10 cellular contexts compared by ENCODE assay signal in genomic region chr3:52216585-52217408, GRCh38. TPM values are rescaled to one million over a fixed set of nuclear protein-coding genes. Genes with fewer than 3 reads are reported as not detected.
DNase-seq lines count a peak whose midpoint lies in the region; ATAC-seq and TF ChIP-seq lines count a peak whose summit lies in the region.
"Had no signal": no experiment of that assay in that cellular context is flagged by ENCODE, and none has a peak within 500 bp of the region (broad histone marks: within the 10 kb centered on the region; RNA-seq: fewer than 3 reads in every experiment).

No MANE protein-coding gene starts in this region.

- no peaks in the 10 kb centered on the region for H3K9me2 ChIP-seq in hepatocyte (replicated peaks; ENCODE audit: insufficient read depth)

- H4K20me1 ChIP-seq in hepatocyte (ENCODE audit: insufficient read depth, poor library complexity, severe bottlenecking) = no peaks in the 10 kb centered on the region

- H3K9me3 ChIP-seq in hepatocyte (ENCODE audit: low read depth) = no peaks in the 10 kb centered on the region

- no peaks in the 10 kb centered on the region for H3K79me2 ChIP-seq in hepatocyte

- H3K27ac ChIP-seq in RWPE1 = peak overlapping the region; percentile 93
- peak overlapping the region; percentile 55 for H3K27ac ChIP-seq in hepatocyte

- POLR2A ChIA-PET in RWPE1 (lab: Yijun Ruan, JAX; ENCODE audit: low non-redundant PET) (interaction anchor here (0.6 to 1.0 kb wide), 2 partner anchors 62 to 64 kb away, joined by 3 read pairs; partner anchors contain the start of gene WDR82), HEK293T (lab: Yijun Ruan, JAX) (no interaction called here)

- ATAC-seq in HG02763 (IDR thresholded peaks at IDR 0.05; ENCODE audit: unreplicated experiment) (no peak), GM21737 (IDR thresholded peaks at IDR 0.05; ENCODE audit: unreplicated experiment) (no peak)

- DNase-seq in Daoy (ENCODE audit: low read depth) (peak; percentile 94), RWPE1 (ENCODE audit: low spot score) (peak; percentile 92), amniotic epithelial cell (ENCODE audit: low read depth) (peak; percentile 88), hepatocyte (ENCODE audit: low spot score) (peak; percentile 61), HEK293T (ENCODE audit: extremely low spot score) (no peak)
- DNase-seq in stimulated activated CD4-positive, alpha-beta T cell treated with anti-CD3 and anti-CD28 coated beads, Interleukin-4, amount 100 ng/mL, for 24 hours = peak; percentile 57

- TF ChIP-seq CTCF in RWPE1 (conservative IDR thresholded peaks at IDR 0.05; ENCODE audit: low read depth) (no peak), hepatocyte (IDR thresholded peaks at IDR 0.05; ENCODE audit: poor library complexity) (no peak)

- no peak overlapping the region for H3K4me3 ChIP-seq in hepatocyte

- WGBS in hepatocyte (ENCODE audit: low lambda C conversion rate, missing lambda C conversion rate) = 66% methylated on average over 13 of the region's 13 CpGs

- peaks cover 17% of the 10 kb centered on the region for H3K4me1 ChIP-seq in hepatocyte (ENCODE audit: insufficient read depth)

- no peak overlapping the region for H2AFZ ChIP-seq in hepatocyte

- CTCF ChIA-PET in RWPE1 (lab: Yijun Ruan, JAX) (interaction anchor here (0.6 to 0.9 kb wide), 4 partner anchors 14 to 344 kb away, joined by 3 to 7 read pairs (median 3); no protein-coding TSS in a partner anchor), HEK293T (lab: Yijun Ruan, JAX) (interaction anchor here (1.4 kb wide), 1 partner anchor 122 kb away, joined by 5 read pairs; no protein-coding TSS in a partner anchor)

- no peak overlapping the region for H3K4me2 ChIP-seq in hepatocyte

- no peaks in the 10 kb centered on the region for H3K27me3 ChIP-seq in hepatocyte

- H3K36me3 ChIP-seq in hepatocyte (replicated peaks; ENCODE audit: insufficient read depth, low read depth) = no peaks in the 10 kb centered on the region

TF ChIP-seq in HEK293T, 16 proteins besides CTCF, POLR2A, EP300 and RAD21:
- no peak for TF ChIP-seq SUZ12 (IDR thresholded peaks at IDR 0.05)
- no peak for TF ChIP-seq FOXK2 (IDR thresholded peaks at IDR 0.05)
- TF ChIP-seq LEF1 (IDR thresholded peaks at IDR 0.05; ENCODE audit: borderline replicate concordance) = no peak
- TF ChIP-seq HDGF (IDR thresholded peaks at IDR 0.05; ENCODE audit: borderline replicate concordance) = no peak
- no peak for TF ChIP-seq L3MBTL2 (conservative IDR thresholded peaks at IDR 0.05)
- no peak for TF ChIP-seq ARNT (IDR thresholded peaks at IDR 0.05)
- no peak for TF ChIP-seq TARDBP (IDR thresholded peaks at IDR 0.05)
- no peak for TF ChIP-seq FOXA1 (IDR thresholded peaks at IDR 0.05)
- TF ChIP-seq FOXM1 (IDR thresholded peaks at IDR 0.05; ENCODE audit: borderline replicate concordance) = no peak
- no peak for TF ChIP-seq SP1 (IDR thresholded peaks at IDR 0.05)
- no peak for TF ChIP-seq ELF4 (IDR thresholded peaks at IDR 0.05)
- TF ChIP-seq PKNOX1 (IDR thresholded peaks at IDR 0.05) = no peak
- TF ChIP-seq ZNF384 (IDR thresholded peaks at IDR 0.05) = no peak
- no peak for TF ChIP-seq BHLHE40 (IDR thresholded peaks at IDR 0.05; ENCODE audit: borderline replicate concordance)
- no peak for TF ChIP-seq NFRKB (IDR thresholded peaks at IDR 0.05)

RNA-seq across cellular contexts. Expression of gene TLR9, which starts 8.6 kb away (rescaled TPM):
- not detected in 2 replicates for total RNA-seq in Daoy (2014; rRNA removed; shearing (Covaris generic))
- total RNA-seq in hepatocyte = not detected in 2 replicates
- polyA plus RNA-seq in hepatocyte = not detected in 2 replicates
- total RNA-seq: H1, neural crest cell had no signal

RNA-seq across cellular contexts. Expression of gene ALAS1, which starts 18.8 kb away (rescaled TPM):
- total RNA-seq in Daoy (2014; rRNA removed; shearing (Covaris generic)) = 35.5 and 50.2 TPM in 2 replicates
- 81.8 and 85.3 TPM in 2 replicates for total RNA-seq in hepatocyte
- 90.1 and 91.2 TPM in 2 replicates for polyA plus RNA-seq in hepatocyte

RNA-seq across cellular contexts. Expression of gene TWF2, which starts 22.2 kb away (rescaled TPM):
- 103 and 109 TPM in 2 replicates for total RNA-seq in Daoy (2014; rRNA removed; shearing (Covaris generic))
- 52.5 and 59.1 TPM in 2 replicates for total RNA-seq in hepatocyte
- polyA plus RNA-seq in hepatocyte = 45.7 and 47.4 TPM in 2 replicates

RNA-seq across cellular contexts. Expression of gene PPM1M, which starts 28.8 kb away (rescaled TPM):
- total RNA-seq in Daoy (2014; rRNA removed; shearing (Covaris generic)) = 2.3 and 6.6 TPM in 2 replicates
- 6.2 and 8.0 TPM in 2 replicates for total RNA-seq in hepatocyte
- polyA plus RNA-seq in hepatocyte = 8.4 and 10.7 TPM in 2 replicates
